24 cellular contexts compared by ENCODE assay signal in the genomic region with DNA sequence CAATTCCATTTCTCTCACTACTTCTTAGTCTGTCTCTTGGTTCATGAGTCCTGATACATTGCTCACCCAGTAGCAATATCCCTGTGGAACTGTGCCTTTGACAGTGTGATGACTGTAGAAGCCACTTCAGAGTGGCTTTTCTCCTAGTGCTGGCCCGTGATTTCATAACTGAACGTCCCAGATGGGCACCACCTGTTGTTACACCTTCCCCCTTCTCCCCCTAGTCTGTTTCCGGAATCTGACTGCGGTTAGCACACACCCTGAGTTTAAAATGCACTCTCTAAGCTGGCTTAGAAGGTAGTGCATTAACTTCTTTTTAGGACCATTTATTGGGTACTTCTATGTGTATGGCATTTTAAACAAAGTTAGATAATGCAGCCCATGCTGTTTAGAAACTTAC.
"Had no signal": no experiment of that assay in that cellular context is flagged by ENCODE, and none has a peak within 500 bp of the region (broad histone marks: within the 10 kb centered on the region; RNA-seq: fewer than 3 reads in every experiment).

No MANE protein-coding gene starts in this region.

- H3K4me3 Mint-ChIP-seq: activated CD8-positive, alpha-beta T cell treated with anti-CD3 and anti-CD28 coated beads, Interleukin-2, amount 10 ng/mL, durations not matched to agents 7 days and 5 days; activated naive CD8-positive, alpha-beta T cell; activated T-cell treated with anti-CD3 and anti-CD28 coated beads, Interleukin-2, amount 50 U/mL, for 24 hours; activated T-helper 1 cell treated with anti-CD3 and anti-CD28 coated beads, Interleukin-12 subunit alpha, Interleukin-12 subunit beta, Interleukin-2, Interleukin-4 antibody, amounts not matched to agents 30 ng/mL and 10 ng/mL and 1 ng/mL, durations not matched to agents 14 hours and 24 hours and 36 hours; T-helper 1 cell treated with Interleukin-12 subunit alpha and Interleukin-12 subunit beta and Interleukin-4 antibody, amounts not matched to agents 30 μg/mL and 1 μg/mL, for 36 hours; WTC11 had no signal

- H3K27ac Mint-ChIP-seq: activated CD8-positive, alpha-beta T cell treated with anti-CD3 and anti-CD28 coated beads, Interleukin-2, amount 10 ng/mL, durations not matched to agents 7 days and 5 days; activated naive CD8-positive, alpha-beta T cell; activated T-cell treated with anti-CD3 and anti-CD28 coated beads, Interleukin-2, amount 50 U/mL, for 24 hours; activated T-helper 1 cell treated with anti-CD3 and anti-CD28 coated beads, Interleukin-12 subunit alpha, Interleukin-12 subunit beta, Interleukin-2, Interleukin-4 antibody, amounts not matched to agents 30 ng/mL and 10 ng/mL and 1 ng/mL, durations not matched to agents 14 hours and 24 hours and 36 hours; T-helper 1 cell treated with Interleukin-12 subunit alpha and Interleukin-12 subunit beta and Interleukin-4 antibody, amounts not matched to agents 30 μg/mL and 1 μg/mL, for 36 hours; WTC11 had no signal

- H3K36me3 Mint-ChIP-seq: WTC11 had no signal

- DNase-seq: activated CD4-positive, alpha-beta T cell treated with anti-CD3 and anti-CD28 coated beads for 48 hours; activated CD4-positive, alpha-beta T cell treated with anti-CD3 and anti-CD28 coated beads, Interleukin-2, amount 50 U/mL, for 4 hours; activated CD4-positive, CD25-positive, alpha-beta regulatory T cell treated with anti-CD3 and anti-CD28 coated beads, Interleukin-2, amount 50 U/mL, for 72 hours; activated CD8-positive, alpha-beta memory T cell treated with anti-CD3 and anti-CD28 coated beads, Interleukin-2, amount 50 U/mL, for 48 hours; activated CD8-positive, alpha-beta T cell treated with anti-CD3 and anti-CD28 coated beads, Interleukin-2, amount 10 ng/mL, durations not matched to agents 7 days and 5 days; activated effector memory CD4-positive, alpha-beta T cell treated with Interleukin-2 at 50 U/mL for 16 hours; activated naive CD4-positive, alpha-beta T cell; activated T-cell treated with anti-CD3 and anti-CD28 coated beads, Interleukin-2, amount 50 U/mL, for 24 hours; brain microvascular endothelial cell; NCI-H1048; NCI-H1417; NCI-H2029; NCI-H2107; PC-3; SHP77; SW 1271; T-helper 9 cell had no signal

- H3K4me3 ChIP-seq: cardiac muscle cell, SJSA1 had no signal

- H3K4me1 Mint-ChIP-seq: WTC11 had no signal

- H3K27me3 Mint-ChIP-seq: activated naive CD8-positive, alpha-beta T cell; activated T-cell treated with anti-CD3 and anti-CD28 coated beads, Interleukin-2, amount 50 U/mL, for 24 hours had no signal

- H3K9me3 ChIP-seq: SJSA1 had no signal

- ATAC-seq: activated CD8-positive, alpha-beta T cell treated with anti-CD3 and anti-CD28 coated beads, Interleukin-2, amount 10 ng/mL, durations not matched to agents 7 days and 5 days; PC-3; SK-N-SH treated with all-trans-retinoic acid at 6 μM for 48 hours; WTC11 had no signal
